In genomic region chr5:98333921-98334320, GRCh38 we compare ENCODE assay signal across 20 cellular contexts.
"Had no signal": no experiment of that assay in that cellular context is flagged by ENCODE, and none has a peak within 500 bp of the region (broad histone marks: within the 10 kb centered on the region; RNA-seq: fewer than 3 reads in every experiment).

No MANE protein-coding gene starts in this region.

- H3K4me3 ChIP-seq: cardiac muscle cell, heart left ventricle, pancreas, psoas muscle, upper lobe of left lung had no signal

- H3K27me3 ChIP-seq: cardiac muscle cell, heart left ventricle, neutrophil, pancreas, upper lobe of left lung had no signal

- H3K9me3 ChIP-seq: neutrophil, pancreas, psoas muscle, upper lobe of left lung had no signal

- H3K36me3 ChIP-seq: cardiac muscle cell, heart left ventricle, neutrophil, pancreas, upper lobe of left lung had no signal

- FAIRE-seq: islet of Langerhans, pancreas had no signal

- H3K27ac ChIP-seq: cardiac muscle cell, heart left ventricle, neutrophil, pancreas, psoas muscle, upper lobe of left lung had no signal

- DNase-seq: activated B cell treated with CpG ODN at 0.5 μM for 24 hours; activated CD4-positive, alpha-beta T cell treated with anti-CD3 and anti-CD28 coated beads for 36 hours; activated CD4-positive, alpha-beta T cell treated with anti-CD3 and anti-CD28 coated beads, Interleukin-2, amount 50 U/mL, for 48 hours; activated naive CD4-positive, alpha-beta T cell treated with Interleukin-2 at 50 U/mL for 16 hours; activated naive CD8-positive, alpha-beta T cell treated with anti-CD3 and anti-CD28 coated beads, Interleukin-2, amount 10 ng/mL, durations not matched to agents 7 days and 5 days; activated T-cell treated with anti-CD3 and anti-CD28 coated beads, Interleukin-2, amount 50 U/mL, for 48 hours; effector CD8-positive, alpha-beta T cell; heart left ventricle; left colon; pancreas; psoas muscle; right cardiac atrium; stimulated activated CD4-positive, alpha-beta T cell treated with anti-CD3 and anti-CD28 coated beads, Interleukin-12 subunit alpha, Interleukin-12 subunit beta, amount 100 ng/mL, for 4 hours; stimulated activated CD4-positive, alpha-beta T cell treated with anti-CD3 and anti-CD28 coated beads, Interleukin-4, amount 100 ng/mL, for 4 hours; stimulated activated naive CD8-positive, alpha-beta T cell treated with anti-CD3 and anti-CD28 coated beads, Interleukin-15, Interleukin-2, amounts not matched to agents 100 U/mL and 50 U/mL, for 24 hours; T1000; upper lobe of left lung had no signal

- H3K4me1 ChIP-seq: heart left ventricle, pancreas, psoas muscle, upper lobe of left lung had no signal
